8 cellular contexts compared by ENCODE assay signal in the genomic region with DNA sequence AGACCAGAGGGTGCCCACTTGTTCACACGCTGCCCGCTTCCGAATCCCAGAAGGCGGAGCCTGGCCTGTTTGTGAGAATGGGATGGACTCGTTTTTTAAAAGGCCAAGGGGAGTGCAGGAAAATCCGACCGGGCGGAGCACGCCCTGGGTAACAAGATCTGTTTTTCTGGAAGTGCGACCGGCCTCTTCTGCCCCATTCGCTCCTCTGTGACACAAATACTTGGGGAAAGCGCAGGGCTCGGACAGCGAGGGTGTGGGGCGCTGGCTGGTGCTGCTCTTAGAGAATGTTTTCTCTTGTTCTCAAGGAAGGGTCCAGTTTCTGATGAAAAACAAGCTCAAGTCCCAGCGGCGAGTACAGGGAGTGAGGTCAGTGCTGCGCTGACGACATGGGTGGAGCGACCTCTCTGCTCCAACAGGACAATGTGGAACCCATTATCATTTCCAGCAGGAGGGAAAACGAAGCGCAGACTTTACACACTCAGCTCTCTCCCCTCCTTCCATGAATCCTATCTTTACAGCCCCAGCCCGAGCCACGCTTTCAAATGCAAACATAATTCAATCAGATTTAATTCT. TPM values are rescaled to one million over a fixed set of nuclear protein-coding genes. Genes with fewer than 3 reads are reported as not detected.
DNase-seq lines count a peak whose midpoint lies in the region; ATAC-seq, FAIRE-seq and TF ChIP-seq lines count a peak whose summit lies in the region.

No MANE protein-coding gene starts in this region.

- no peaks in the 10 kb centered on the region for H3K36me3 Mint-ChIP-seq in astrocyte (ENCODE audit: low read depth, unreplicated experiment)

- peak; percentile 46 for DNase-seq in NCI-H82 (lab: John Stamatoyannopoulos, UW)
- no peak for DNase-seq in NCI-H82 treated with DMSO at 0.1 percent for 48 hours (lab: John Stamatoyannopoulos, UW; ENCODE audit: unreplicated experiment)
- DNase-seq in astrocyte (ENCODE audit: low read depth), result peak; percentile 41
- DNase-seq in retinal pigment epithelial cell (ENCODE audit: low read depth), result no peak
- no peak for DNase-seq in small intestine
- DNase-seq in activated CD8-positive, alpha-beta memory T cell treated with anti-CD3 and anti-CD28 coated beads, Interleukin-2, amount 50 U/mL, for 48 hours, result no peak

- H4K20me1 ChIP-seq in astrocyte (ENCODE audit: insufficient read depth, low read length), result no peaks in the 10 kb centered on the region

- WGBS in small intestine, 3 donors, result 8 to 19% (median 10%) methylated on average over 25 of the region's 25 CpGs

- H3K27me3 ChIP-seq in astrocyte (ENCODE audit: insufficient read depth, low read length), result peaks cover 2% of the 10 kb centered on the region
- no peaks in the 10 kb centered on the region for H3K27me3 ChIP-seq in iPS-15b (ENCODE audit: control insufficient read depth, insufficient read depth, low read length)
- H3K27me3 ChIP-seq in small intestine (ENCODE audit: control insufficient read depth in 2 of 2, insufficient read depth in 2 of 2, low read length in 2 of 2), result peaks cover 8 to 9% of the 10 kb centered on the region in 2 donors

- peak overlapping the region; percentile 89 for H3K4me2 ChIP-seq in astrocyte (ENCODE audit: low read length)

- no peak for ATAC-seq in HG02678 (IDR thresholded peaks at IDR 0.05; ENCODE audit: unreplicated experiment)

- H3K36me3 ChIP-seq in astrocyte (ENCODE audit: insufficient read depth, low read length), result no peaks in the 10 kb centered on the region
- H3K36me3 ChIP-seq in iPS-15b (ENCODE audit: control insufficient read depth, insufficient read depth, low read length), result peaks cover 3% of the 10 kb centered on the region
- H3K36me3 ChIP-seq in small intestine (ENCODE audit: control insufficient read depth in 2 of 2, insufficient read depth in 2 of 2, low read length in 2 of 2), result no peaks in the 10 kb centered on the region

- FAIRE-seq in astrocyte (lab: Jason Lieb, UNC) (peak; percentile 26), small intestine (lab: Jason Lieb, UNC) (no peak)

- no peaks in the 10 kb centered on the region for H3K79me2 ChIP-seq in astrocyte (ENCODE audit: insufficient read depth, low read length)

- TF ChIP-seq CTCF in astrocyte (IDR thresholded peaks at IDR 0.05; ENCODE audit: insufficient read depth, low read depth, low read length), result no peak
- no peak for TF ChIP-seq CTCF in retinal pigment epithelial cell (conservative IDR thresholded peaks at IDR 0.05; ENCODE audit: low read depth, low read length)

- H3K4me3 Mint-ChIP-seq in astrocyte (ENCODE audit: unreplicated experiment), result peak overlapping the region; percentile 85

- H3K9me3 Mint-ChIP-seq in astrocyte (ENCODE audit: unreplicated experiment), result no peaks in the 10 kb centered on the region

- peak overlapping the region; percentile 66 for H3K27ac Mint-ChIP-seq in astrocyte (ENCODE audit: unreplicated experiment)

- peaks cover 10% of the 10 kb centered on the region for H3K4me1 Mint-ChIP-seq in astrocyte (ENCODE audit: low read depth, unreplicated experiment)

- peak overlapping the region; percentile 63 for H3K9ac ChIP-seq in astrocyte (ENCODE audit: low read length)
- H3K9ac ChIP-seq in iPS-15b (ENCODE audit: low read depth, low read length), result no peak overlapping the region

- H3K4me1 ChIP-seq in astrocyte (ENCODE audit: insufficient read depth, low read length) (peaks cover 11% of the 10 kb centered on the region), iPS-15b (ENCODE audit: control insufficient read depth, insufficient read depth, low read length) (no peaks in the 10 kb centered on the region), small intestine (ENCODE audit: control insufficient read depth in 2 of 2, insufficient read depth in 1 of 2, low read depth in 1 of 2, low read length in 1 of 2) (no peaks in the 10 kb centered on the region)

- H2AFZ ChIP-seq in astrocyte (ENCODE audit: low read depth, low read length), result peak overlapping the region; percentile 79

- H3K9me3 ChIP-seq in astrocyte (ENCODE audit: insufficient read depth, low read depth, low read length), result no peaks in the 10 kb centered on the region
- no peaks in the 10 kb centered on the region for H3K9me3 ChIP-seq in iPS-15b (ENCODE audit: control insufficient read depth, insufficient read depth, low read length)
- H3K9me3 ChIP-seq in small intestine (ENCODE audit: control insufficient read depth, low read depth), result no peaks in the 10 kb centered on the region

- H3K4me3 ChIP-seq in astrocyte (ENCODE audit: insufficient read depth, low read depth, low read length) (peak overlapping the region; percentile 56), iPS-15b (ENCODE audit: low read depth, low read length) (peak overlapping the region; percentile 58), retinal pigment epithelial cell (ENCODE audit: low read length) (peak overlapping the region; percentile 42), small intestine (ENCODE audit: low read depth in 1 of 2, low read length in 2 of 2) (no peak overlapping the region)

- H3K27ac ChIP-seq in astrocyte (ENCODE audit: low read depth, low read length) (no peak overlapping the region), small intestine (ENCODE audit: low read depth in 1 of 2, low read length in 1 of 2) (peak overlapping the region in 1 of 2 donors; percentile 78)

- peaks cover 27% of the 10 kb centered on the region for H3K27me3 Mint-ChIP-seq in astrocyte (ENCODE audit: low read depth, unreplicated experiment)

RNA-seq across cellular contexts. Expression of gene RADIL, which starts 1.3 kb away (rescaled TPM):
- total RNA-seq in astrocyte, result 0.22 and 0.86 TPM in 2 replicates
- polyA plus RNA-seq in small intestine, result 1 to 10 TPM in 2 of 3 donors, not detected in 1; 1.6 to 3.2 TPM

RNA-seq across cellular contexts. Expression of gene PAPOLB, which starts 20.4 kb away (rescaled TPM):
- total RNA-seq in astrocyte, result not detected in 2 replicates
- polyA plus RNA-seq in small intestine, result under 1 TPM in 1 of 3 donors, not detected in 2; 0.03 TPM

Comparison
In these comparisons a context has a peak if more than half of its experiments do, and no peak if none do; other contexts are left out.
1. DNase-seq: peak in NCI-H82 (single experiment) and astrocyte (single experiment); none in NCI-H82 treated with DMSO at 0.1 percent for 48 hours (single experiment), retinal pigment epithelial cell (single experiment), small intestine (single experiment) and activated CD8-positive, alpha-beta memory T cell treated with anti-CD3 and anti-CD28 coated beads, Interleukin-2, amount 50 U/mL, for 48 hours (single experiment).
2. H3K4me3 ChIP-seq: peak in astrocyte (single experiment), iPS-15b (single experiment) and retinal pigment epithelial cell (single experiment); none in small intestine (0 of 2).